In the genomic region with DNA sequence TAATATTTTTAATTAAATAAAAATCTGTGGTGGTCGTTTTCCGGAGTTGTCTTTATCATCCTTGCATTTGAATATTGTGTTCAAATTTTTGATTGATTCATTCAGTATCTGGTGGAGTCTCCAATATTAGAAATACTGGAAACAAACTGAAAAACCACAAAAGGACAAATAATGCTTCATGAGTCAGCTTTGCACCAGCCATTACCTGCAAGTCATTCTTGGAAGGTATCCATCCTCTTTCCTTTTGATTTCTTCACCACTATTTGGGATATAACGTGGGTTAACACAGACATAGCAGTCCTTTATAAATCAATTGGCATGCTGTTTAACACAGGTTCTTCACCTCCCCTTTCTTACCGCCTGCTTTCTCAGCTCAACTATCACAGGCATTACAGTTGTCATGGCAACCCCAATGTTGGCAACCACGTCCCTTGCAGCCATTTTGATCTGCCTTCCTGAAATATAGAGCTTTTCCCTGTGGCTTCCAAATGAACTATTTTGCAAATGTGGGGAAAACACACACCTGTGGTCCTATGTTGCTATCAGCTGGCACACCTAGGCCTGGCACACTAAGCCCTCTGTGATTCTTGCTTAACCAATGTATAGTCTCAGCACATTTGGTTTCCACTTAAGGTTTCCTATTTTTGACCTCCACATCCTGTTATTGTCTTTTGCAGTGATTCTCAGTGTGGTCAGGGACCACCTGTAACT, we compare ENCODE assay signal across 17 cellular contexts. TPM values are rescaled to one million over a fixed set of nuclear protein-coding genes. Genes with fewer than 3 reads are reported as not detected.
A peak's percentile ranks its signal among the peaks of the same experiment; 100 is the strongest.
DNase-seq lines count a peak whose midpoint lies in the region; ATAC-seq and TF ChIP-seq lines count a peak whose summit lies in the region.
"Had no signal": no experiment of that assay in that cellular context is flagged by ENCODE, and none has a peak within 500 bp of the region (broad histone marks: within the 10 kb centered on the region; RNA-seq: fewer than 3 reads in every experiment).

No MANE protein-coding gene starts in this region.

- in situ Hi-C loops in astrocyte of the spinal cord (cut with HindIII; ENCODE audit: low sequenced_read_pairs): no loop called here

- H3K36me3 Mint-ChIP-seq in activated CD8-positive, alpha-beta memory T cell treated with anti-CD3 and anti-CD28 coated beads, Interleukin-2, amount 10 ng/mL, durations not matched to agents 7 days and 5 days: peaks cover 66% of the 10 kb centered on the region
- H3K36me3 Mint-ChIP-seq: immature natural killer cell had no signal

- CTCF ChIA-PET in activated CD8-positive, alpha-beta memory T cell treated with anti-CD3 and anti-CD28 coated beads, Interleukin-2, amount 10 ng/mL, durations not matched to agents 7 days and 5 days (lab: Charles Lee): interaction anchor here (0.9 to 6.9 kb wide), 8 partner anchors 8 to 61 kb away, joined by 3 to 24 read pairs (median 4); no protein-coding TSS in a partner anchor

- peaks cover 10% of the 10 kb centered on the region for H3K4me1 ChIP-seq in neuron (ENCODE audit: insufficient read depth, low read length)

- peak; percentile 54 for DNase-seq in activated CD8-positive, alpha-beta memory T cell treated with anti-CD3 and anti-CD28 coated beads, Interleukin-2, amount 10 ng/mL, durations not matched to agents 7 days and 5 days
- no peak for DNase-seq in activated CD8-positive, alpha-beta memory T cell treated with anti-CD3 and anti-CD28 coated beads, Interleukin-2, amount 50 U/mL, for 4 hours
- DNase-seq in NCI-H2227 treated with DMSO at 0.1 percent for 48 hours (lab: John Stamatoyannopoulos, UW) (peak; percentile 62), astrocyte of the spinal cord (ENCODE audit: low read depth, low spot score) (peak; percentile 9), HPDE6-E6E7 (ENCODE audit: extremely low spot score) (no peak)
- no peak for DNase-seq in stimulated activated CD4-positive, alpha-beta T cell treated with anti-CD3 and anti-CD28 coated beads, Interleukin-1b, Interleukin-23, amount 100 ng/mL, for 48 hours
- DNase-seq: activated CD4-positive, CD25-positive, alpha-beta regulatory T cell treated with anti-CD3 and anti-CD28 coated beads, Interleukin-2, amount 50 U/mL, for 72 hours; cortex of kidney; HCEC 1CT; mucosa of descending colon; stimulated activated CD4-positive, alpha-beta T cell treated with anti-CD3 and anti-CD28 coated beads, Interleukin-2, amount 100 ng/mL, for 48 hours; stimulated activated naive CD4-positive, alpha-beta T cell treated with Interleukin-2 at 50 U/mL for 16 hours had no signal

- H3K27me3 ChIP-seq in neuron (ENCODE audit: insufficient read depth, low read length): peaks cover 2% of the 10 kb centered on the region

- H3K9me3 Mint-ChIP-seq in activated CD8-positive, alpha-beta memory T cell treated with anti-CD3 and anti-CD28 coated beads, Interleukin-2, amount 10 ng/mL, durations not matched to agents 7 days and 5 days (ENCODE audit: low read depth): no peaks in the 10 kb centered on the region
- H3K9me3 Mint-ChIP-seq: immature natural killer cell had no signal

- H3K27me3 Mint-ChIP-seq in activated CD8-positive, alpha-beta memory T cell treated with anti-CD3 and anti-CD28 coated beads, Interleukin-2, amount 10 ng/mL, durations not matched to agents 7 days and 5 days: no peaks in the 10 kb centered on the region

- ATAC-seq in activated CD8-positive, alpha-beta memory T cell treated with anti-CD3 and anti-CD28 coated beads, Interleukin-2, amount 10 ng/mL, durations not matched to agents 7 days and 5 days: no peak
- no peak for ATAC-seq in GM21717 (IDR thresholded peaks at IDR 0.05; ENCODE audit: unreplicated experiment)
- ATAC-seq: mucosa of descending colon had no signal

- peak overlapping the region; percentile 3 for H3K4me3 Mint-ChIP-seq in activated CD8-positive, alpha-beta memory T cell treated with anti-CD3 and anti-CD28 coated beads, Interleukin-2, amount 10 ng/mL, durations not matched to agents 7 days and 5 days
- H3K4me3 Mint-ChIP-seq: immature natural killer cell had no signal

- peaks cover 80% of the 10 kb centered on the region for H3K4me1 Mint-ChIP-seq in activated CD8-positive, alpha-beta memory T cell treated with anti-CD3 and anti-CD28 coated beads, Interleukin-2, amount 10 ng/mL, durations not matched to agents 7 days and 5 days

- peak overlapping the region; percentile 64 for H3K27ac Mint-ChIP-seq in activated CD8-positive, alpha-beta memory T cell treated with anti-CD3 and anti-CD28 coated beads, Interleukin-2, amount 10 ng/mL, durations not matched to agents 7 days and 5 days
- H3K27ac Mint-ChIP-seq: immature natural killer cell had no signal

- H2AFZ ChIP-seq in neuron (ENCODE audit: low read depth, low read length): peak overlapping the region; percentile 58

- no peaks in the 10 kb centered on the region for H3K36me3 ChIP-seq in neuron (ENCODE audit: insufficient read depth, low read length)

- no peak for TF ChIP-seq CTCF in astrocyte of the spinal cord (IDR thresholded peaks at IDR 0.05; ENCODE audit: low read depth, low read length)

- H3K4me3 ChIP-seq in astrocyte of the spinal cord (ENCODE audit: low read depth, low read length): no peak overlapping the region
- H3K4me3 ChIP-seq in neuron (ENCODE audit: low read length): no peak overlapping the region
- H3K4me3 ChIP-seq: mucosa of descending colon, SK-N-MC had no signal

- H3K9me3 ChIP-seq in neuron (ENCODE audit: low read length): no peaks in the 10 kb centered on the region
- H3K9me3 ChIP-seq: mucosa of descending colon had no signal

RNA-seq across cellular contexts. Expression of a gene that starts 6.5 kb away (rescaled TPM):
- total RNA-seq in activated CD8-positive, alpha-beta memory T cell treated with anti-CD3 and anti-CD28 coated beads, Interleukin-2, amount 10 ng/mL, durations not matched to agents 7 days and 5 days: 10 to 100 TPM; 20.8 to 66.6 TPM
- total RNA-seq: HT-29 had no signal

Comparison
In these comparisons a context has a peak if more than half of its experiments do, and no peak if none do; other contexts are left out.
1. DNase-seq: peak in activated CD8-positive, alpha-beta memory T cell treated with anti-CD3 and anti-CD28 coated beads, Interleukin-2, amount 10 ng/mL, durations not matched to agents 7 days and 5 days (single experiment), NCI-H2227 treated with DMSO at 0.1 percent for 48 hours (single experiment) and astrocyte of the spinal cord (single experiment); none in activated CD8-positive, alpha-beta memory T cell treated with anti-CD3 and anti-CD28 coated beads, Interleukin-2, amount 50 U/mL, for 4 hours (single experiment), HPDE6-E6E7 (single experiment) and stimulated activated CD4-positive, alpha-beta T cell treated with anti-CD3 and anti-CD28 coated beads, Interleukin-1b, Interleukin-23, amount 100 ng/mL, for 48 hours (single experiment).